ENCODE assay signal across 11 cellular contexts in genomic region chr1:85068846-85069245, GRCh38.
"Had no signal": no experiment of that assay in that cellular context is flagged by ENCODE, and none has a peak within 500 bp of the region (broad histone marks: within the 10 kb centered on the region; RNA-seq: fewer than 3 reads in every experiment).

No MANE protein-coding gene starts in this region.

- H2AFZ ChIP-seq: GM23248, GM23338 had no signal

- H3K4me1 ChIP-seq: HAP-1 had no signal

- H3K4me2 ChIP-seq: GM23338 had no signal

- H3K9me3 ChIP-seq: HAP-1 had no signal

- H3K36me3 ChIP-seq: HAP-1 had no signal

- FAIRE-seq: H1, H54 had no signal

- H3K4me3 Mint-ChIP-seq: GM23338, H9, HFFc6 had no signal

- H3K9ac ChIP-seq: GM23248 had no signal

- H3K27ac Mint-ChIP-seq: GM23338, H9, HFFc6 had no signal

- DNase-seq: GM23248, GOT3, H7, H9, HCEC 1CT, HFFc6 had no signal

- H3K9me3 Mint-ChIP-seq: GM23338, HFFc6 had no signal

- H3K27ac ChIP-seq: GM23248 had no signal

- H3K4me3 ChIP-seq: GM23248, GM23338, HAP-1 had no signal

- ATAC-seq: GM23338, HCT116 had no signal
